10 cellular contexts compared by ENCODE assay signal in genomic region chr1:153626477-153626928, GRCh38. TPM values are rescaled to one million over a fixed set of nuclear protein-coding genes. Genes with fewer than 3 reads are reported as not detected.
DNase-seq lines count a peak whose midpoint lies in the region; ATAC-seq, FAIRE-seq and TF ChIP-seq lines count a peak whose summit lies in the region.
"Had no signal": no experiment of that assay in that cellular context is flagged by ENCODE, and none has a peak within 500 bp of the region (broad histone marks: within the 10 kb centered on the region; RNA-seq: fewer than 3 reads in every experiment).

No MANE protein-coding gene starts in this region.

- no peak overlapping the region for H3K18ac ChIP-seq in H9 (ENCODE audit: insufficient read length, low read depth, low read length)

- H3K9me3 ChIP-seq in H9 (ENCODE audit: control insufficient read depth, low read depth, low read length), result no peaks in the 10 kb centered on the region
- H3K9me3 ChIP-seq in GM12878 (replicated peaks; ENCODE audit: control insufficient read depth, insufficient read depth, low read length), result no peaks in the 10 kb centered on the region
- no peaks in the 10 kb centered on the region for H3K9me3 ChIP-seq in kidney (ENCODE audit: control insufficient read depth in 1 of 2, low read length in 2 of 2)
- no peaks in the 10 kb centered on the region for H3K9me3 ChIP-seq in smooth muscle cell (replicated peaks; ENCODE audit: low read depth)
- no peaks in the 10 kb centered on the region for H3K9me3 ChIP-seq in SK-N-SH

- TF ChIP-seq CTCF in H9 (conservative IDR thresholded peaks at IDR 0.05), result no peak
- TF ChIP-seq CTCF in GM12878 (IDR thresholded peaks at IDR 0.05 in 2 of 3, conservative IDR thresholded peaks at IDR 0.05 in 1 of 3; ENCODE audit: control insufficient read depth in 2 of 3, extremely low read depth in 1 of 3, insufficient read depth in 1 of 3, low read depth in 3 of 3, low read length in 3 of 3), result no peak
- no peak for TF ChIP-seq CTCF in kidney (IDR thresholded peaks at IDR 0.05; ENCODE audit: borderline replicate concordance, extremely low read depth, insufficient read depth)
- no peak for TF ChIP-seq CTCF in smooth muscle cell (IDR thresholded peaks at IDR 0.05; ENCODE audit: borderline replicate concordance, insufficient read depth, poor library complexity, severe bottlenecking)
- TF ChIP-seq CTCF in SK-N-SH (IDR thresholded peaks at IDR 0.05), result no peak

- H3K4ac ChIP-seq in H9 (ENCODE audit: low read depth, low read length), result no peak overlapping the region

- H3K27me3 ChIP-seq in H9 (ENCODE audit: insufficient read depth, low read length) (no peaks in the 10 kb centered on the region), GM12878 (replicated peaks in 1 of 2; ENCODE audit: control insufficient read depth in 2 of 2, insufficient read depth in 2 of 2, low read length in 1 of 2) (no peaks in the 10 kb centered on the region), smooth muscle cell (ENCODE audit: low read depth) (no peaks in the 10 kb centered on the region), SK-N-SH (ENCODE audit: insufficient read depth) (no peaks in the 10 kb centered on the region)

- no peaks in the 10 kb centered on the region for H3K36me3 ChIP-seq in GM12878 (ENCODE audit: control insufficient read depth in 2 of 2, insufficient read depth in 2 of 2, low read length in 1 of 2)
- H3K36me3 ChIP-seq in kidney (ENCODE audit: control insufficient read depth in 1 of 2, insufficient read depth in 2 of 2, low read length in 2 of 2), result peaks cover 0 to 4% of the 10 kb centered on the region in 2 donors
- peaks cover 4% of the 10 kb centered on the region for H3K36me3 ChIP-seq in smooth muscle cell (ENCODE audit: low read depth)
- H3K36me3 ChIP-seq in SK-N-SH (replicated peaks in 1 of 2; ENCODE audit: control insufficient read depth in 1 of 2, insufficient read depth in 2 of 2, low read length in 1 of 2), result no peaks in the 10 kb centered on the region

- CTCF ChIA-PET in GM12878 (lab: Yijun Ruan, JAX), result interaction anchor here (0.8 to 5.2 kb wide), 21 partner anchors 9 to 278 kb away, joined by 3 to 66 read pairs (median 4); partner anchors contain the start of genes PGLYRP4, S100A14, S100A16 and S100A5
- CTCF ChIA-PET in SK-N-SH (lab: Yijun Ruan, JAX), result interaction anchor here (1.2 to 8.3 kb wide), 3 partner anchors 11 to 116 kb away, joined by 6 to 62 read pairs (median 13); partner anchors contain the start of genes S100A14 and S100A16

- TF ChIP-seq RAD21 in GM12878 (IDR thresholded peaks at IDR 0.05; ENCODE audit: insufficient read depth, low read depth, low read length), result no peak
- no peak for TF ChIP-seq RAD21 in SK-N-SH (IDR thresholded peaks at IDR 0.05; ENCODE audit: low read length)

- H3K9ac ChIP-seq in H9 (ENCODE audit: extremely low read depth, insufficient read length, low read length) (no peak overlapping the region), GM12878 (ENCODE audit: control insufficient read depth, insufficient read depth, low read length) (no peak overlapping the region), kidney (ENCODE audit: low read length in 2 of 2) (peak overlapping the region; percentile 71 to 91), smooth muscle cell (ENCODE audit: low read depth) (peak overlapping the region; percentile 85), SK-N-SH (no peak overlapping the region)

- H4K91ac ChIP-seq in H9 (ENCODE audit: insufficient read length, low read depth, low read length), result no peak overlapping the region

- no peak overlapping the region; the same call in 1 of the 2 replicates for H3K14ac ChIP-seq in H9 (ENCODE audit: insufficient read depth, low read length)

- no peak overlapping the region for H4K5ac ChIP-seq in H9 (ENCODE audit: insufficient read length, low read depth, low read length)

- POLR2A ChIA-PET in GM12878 (lab: Charles Lee) (interaction anchor here (0.6 to 1.3 kb wide), 2 partner anchors 28 to 202 kb away, joined by 3 to 4 read pairs; no protein-coding TSS in a partner anchor), SK-N-SH (lab: Yijun Ruan, JAX) (no interaction called here)

- H2BK12ac ChIP-seq in H9 (ENCODE audit: insufficient read length, low read depth, low read length), result no peak overlapping the region

- no peak overlapping the region for H3K23ac ChIP-seq in H9 (ENCODE audit: insufficient read length, low read depth, low read length)

- TF ChIP-seq EP300 in GM12878 (IDR thresholded peaks at IDR 0.05; ENCODE audit: borderline replicate concordance in 1 of 2, control insufficient read depth in 1 of 2, low read depth in 2 of 2, low read length in 2 of 2) (no peak), SK-N-SH (IDR thresholded peaks at IDR 0.05; ENCODE audit: borderline replicate concordance in 1 of 2, low read depth in 1 of 2, low read length in 1 of 2) (no peak)

- H4K20me1 ChIP-seq in H9 (ENCODE audit: control insufficient read depth, insufficient read depth, insufficient read length) (no peaks in the 10 kb centered on the region), GM12878 (ENCODE audit: control insufficient read depth, insufficient read depth) (no peaks in the 10 kb centered on the region), smooth muscle cell (ENCODE audit: low read depth) (no peaks in the 10 kb centered on the region), SK-N-SH (ENCODE audit: insufficient read depth) (no peaks in the 10 kb centered on the region)

- peak overlapping the region; percentile 74 to 87 for H3K4me3 Mint-ChIP-seq in H9

- no peak overlapping the region for H2AK5ac ChIP-seq in H9 (ENCODE audit: insufficient read length, low read length)

- intact Hi-C loops in GM12878 (cut with micrococcal nuclease; ENCODE audit: unreplicated experiment), result no loop called here
- intact Hi-C loops in kidney (cut with DNase I), result no loop called here

- DNase-seq in H9, result no peak
- DNase-seq in GM12878 (ENCODE audit: low read depth, low spot score), result no peak
- DNase-seq in kidney, result peak; percentile 18
- no peak for DNase-seq in smooth muscle cell (lab: John Stamatoyannopoulos, UW; ENCODE audit: unreplicated experiment)
- DNase-seq in 8988T, result no peak
- DNase-seq in SK-N-SH, result no peak
- DNase-seq in hypothalamus (lab: John Stamatoyannopoulos, UW), result no peak
- DNase-seq in NCI-H2107 treated with DMSO at 0.1 percent for 48 hours (lab: John Stamatoyannopoulos, UW; ENCODE audit: unreplicated experiment), result no peak
- DNase-seq: NCI-H1694 treated with DMSO at 0.1 percent for 48 hours had no signal

- peaks cover 7% of the 10 kb centered on the region for H3K23me2 ChIP-seq in H9 (ENCODE audit: insufficient read length, low read depth, low read length, poor library complexity, severe bottlenecking)

- no CpG with 5 or more reads among the region's 4 CpGs for WGBS in H9 (ENCODE audit: extremely low coverage, insufficient read length, low lambda C conversion rate)
- WGBS in GM12878 (ENCODE audit: insufficient coverage, insufficient replicate concordance, low lambda C conversion rate, missing lambda C conversion rate), result 40% methylated on average over 4 of the region's 4 CpGs
- 39% methylated on average over 4 of the region's 4 CpGs for WGBS in smooth muscle cell (ENCODE audit: low lambda C conversion rate)
- 86% methylated on average over 3 of the region's 4 CpGs for WGBS in SK-N-SH (ENCODE audit: low lambda C conversion rate)

- in situ Hi-C loops in GM12878 (cut with MboI), result no loop called here

- no peak overlapping the region for H3T11ph ChIP-seq in H9 (ENCODE audit: low read length)

- H3K9me3 Mint-ChIP-seq in H9, result no peaks in the 10 kb centered on the region; a peak in 1 of 5 replicates

- SMC1A ChIA-PET in GM12878 (lab: Charles Lee; ENCODE audit: uncharacterized antibody, unreplicated experiment), result interaction anchor here (1.0 to 4.9 kb wide), 4 partner anchors 11 to 54 kb away, joined by 3 to 31 read pairs (median 4); partner anchors contain the start of gene S100A14

- no peak overlapping the region for H4K8ac ChIP-seq in H9 (replicated peaks; ENCODE audit: insufficient read length, low read depth, low read length)

- peaks cover 11 to 21% (median 20%) of the 10 kb centered on the region in 3 experiments for H3K36me3 Mint-ChIP-seq in H9 (ENCODE audit: insufficient read depth in 1 of 3, low read depth in 3 of 3)

- H2BK5ac ChIP-seq in H9 (ENCODE audit: insufficient read length, low read length), result no peak overlapping the region

- no peak overlapping the region for H2BK120ac ChIP-seq in H9 (ENCODE audit: low read depth, low read length, poor library complexity, severe bottlenecking)

- H3K4me1 ChIP-seq in H9 (ENCODE audit: insufficient read depth, low read length) (0 out of 2 replicates have a peak, but pooled peaks cover 4% of the 10 kb centered on the region), GM12878 (ENCODE audit: control insufficient read depth, insufficient read depth, low read length) (peaks cover 14% of the 10 kb centered on the region), kidney (ENCODE audit: control insufficient read depth in 1 of 2, insufficient read depth in 1 of 2, low read depth in 1 of 2, low read length in 2 of 2) (peaks cover 21 to 37% of the 10 kb centered on the region in 2 donors), smooth muscle cell (ENCODE audit: low read depth) (peaks cover 17% of the 10 kb centered on the region), SK-N-SH (ENCODE audit: control insufficient read depth in 1 of 2, insufficient read depth in 2 of 2, low read depth in 1 of 2, low read length in 1 of 2) (peaks cover 10 to 11% of the 10 kb centered on the region in 2 experiments; a peak in 2 of 4 replicates)

- H3K4me2 ChIP-seq in H9 (ENCODE audit: insufficient read depth, insufficient read length, low read length) (peak overlapping the region; percentile 87), GM12878 (ENCODE audit: control insufficient read depth, insufficient read depth) (peak overlapping the region; percentile 67), smooth muscle cell (peak overlapping the region; percentile 91), SK-N-SH (no peak overlapping the region)

- H3K4me3 ChIP-seq in GM12878 (no peak overlapping the region), kidney (ENCODE audit: low read length in 2 of 2) (peak overlapping the region; percentile 68 to 84), smooth muscle cell (peak overlapping the region; percentile 65), SK-N-SH (ENCODE audit: low read depth in 2 of 2, low read length in 1 of 2) (no peak overlapping the region)

- RAD21 ChIA-PET in GM12878 (lab: Charles Lee; ENCODE audit: unreplicated experiment), result interaction anchor here (1.2 to 3.7 kb wide), 4 partner anchors 9 to 94 kb away, joined by 4 to 25 read pairs (median 10); no protein-coding TSS in a partner anchor

- H3F3A ChIP-seq in smooth muscle cell (ENCODE audit: low read depth) (no peaks in the 10 kb centered on the region), SK-N-SH (replicated peaks; ENCODE audit: insufficient read depth) (peaks cover 8% of the 10 kb centered on the region)

- H3K79me2 ChIP-seq in H9 (ENCODE audit: insufficient read depth, low read length) (no peaks in the 10 kb centered on the region), GM12878 (ENCODE audit: control insufficient read depth, insufficient read depth, low read length) (no peaks in the 10 kb centered on the region), smooth muscle cell (ENCODE audit: low read depth) (peaks cover 6% of the 10 kb centered on the region), SK-N-SH (ENCODE audit: insufficient read depth) (no peaks in the 10 kb centered on the region)

- H2BK20ac ChIP-seq in H9 (ENCODE audit: low read depth, low read length, poor library complexity, severe bottlenecking), result no peak overlapping the region

- no peak overlapping the region for H2BK15ac ChIP-seq in H9 (ENCODE audit: low read depth, low read length)

- peaks cover 49 to 50% of the 10 kb centered on the region in 2 experiments for H3K4me1 Mint-ChIP-seq in H9

- H3K27ac Mint-ChIP-seq in H9, result peak overlapping the region in 1 of 3 experiments; percentile 93; a peak in 2 of 7 replicates

- no peaks in the 10 kb centered on the region for H3K9me2 ChIP-seq in SK-N-SH

- no peak for TF ChIP-seq POLR2A in GM12878 (IDR thresholded peaks at IDR 0.05; ENCODE audit: low read depth, low read length)

- H3K27ac ChIP-seq in H9 (ENCODE audit: insufficient read length, low read depth, low read length) (no peak overlapping the region), GM12878 (ENCODE audit: control insufficient read depth, insufficient read depth) (no peak overlapping the region), kidney (ENCODE audit: low read depth in 2 of 2, low read length in 2 of 2) (peak overlapping the region; percentile 89), smooth muscle cell (ENCODE audit: low read depth) (peak overlapping the region; percentile 93), SK-N-SH (ENCODE audit: low read depth in 2 of 2, low read length in 1 of 2) (no peak overlapping the region)

- no peak for ATAC-seq in GM12878

- H3K79me1 ChIP-seq in H9 (ENCODE audit: insufficient read depth, low read depth, low read length, poor library complexity, severe bottlenecking), result no peaks in the 10 kb centered on the region

- no TSS peak for BruUV-seq in GM12878 (replicated peaks; lab: Mats Ljungman, UMichigan)

- 0 out of 2 replicates have a peak, but pooled peaks cover 2% of the 10 kb centered on the region for H3K27me3 Mint-ChIP-seq in H9 (ENCODE audit: low read depth)

- H2AFZ ChIP-seq in H9 (ENCODE audit: low read length) (no peak overlapping the region), GM12878 (ENCODE audit: control insufficient read depth, low read depth, low read length) (no peak overlapping the region), smooth muscle cell (ENCODE audit: low read depth) (no peak overlapping the region), SK-N-SH (ENCODE audit: low read depth) (no peak overlapping the region)

- FAIRE-seq in GM12878 (lab: Jason Lieb, UNC) (no peak), kidney (lab: Jason Lieb, UNC) (no peak)

- no peak overlapping the region for H3K56ac ChIP-seq in H9 (ENCODE audit: insufficient read length, low read depth, low read length)

RNA-seq across cellular contexts. Expression of gene S100A13, which starts 0.8 kb away (rescaled TPM):
- total RNA-seq in H9 (2021) (55.0 and 64.5 TPM in 2 replicates), GM12878 (2014; rRNA removed) (6.2 and 8.1 TPM in 2 replicates), GM12878 (2014; rRNA removed; fragmentation: Illumina TruSeq; extraction: Trizol) (7.9 and 9.1 TPM in 2 replicates), GM12878 (2021) (10.3 and 12.8 TPM in 2 replicates), kidney (225 TPM), smooth muscle cell (150 and 158 TPM in 2 replicates)
- total RNA-seq in GM12878 (2013; cell fraction: nucleolus; rRNA removed), result 3.0 and 3.1 TPM in 2 replicates
- 12.9 TPM for polyA plus RNA-seq in GM12878 (2011; ENCODE audit: low read depth)
- polyA plus RNA-seq in GM12878 (2011; rRNA removed) (5.6 and 6.6 TPM in 2 replicates), GM12878 (2014; fragmentation: Illumina TruSeq; extraction: Trizol) (10.1 and 10.3 TPM in 2 replicates), GM12878 (2014; fragmentation: Nextera tagmentation; extraction: Ambion mirVana) (10 to 100 TPM; 29.7 to 30.9 TPM), GM12878 (2014; rRNA removed) (13.0 and 17.1 TPM in 2 replicates), GM12878 (2016; fragmentation: Nextera tagmentation; extraction: Ambion mirVana) (1 to 10 TPM; 5.7 to 7.3 TPM), kidney (ENCODE audit: insufficient read depth, low read depth, low replicate concordance) (299 TPM), smooth muscle cell (474 and 498 TPM in 2 replicates), SK-N-SH (2012; rRNA removed) (12.3 and 17.1 TPM in 2 replicates)
- 4.7 and 5.4 TPM in 2 replicates for polyA plus RNA-seq in GM12878 (2011; cell fraction: cytosol; rRNA removed)
- polyA plus RNA-seq in GM12878 (2011; cell fraction: nucleus; rRNA removed), result 43.4 and 53.0 TPM in 2 replicates
- 10.9 and 13.5 TPM in 2 replicates for polyA plus RNA-seq in GM12878 (2012)
- 1.8 and 3.1 TPM in 2 replicates for polyA minus RNA-seq in GM12878 (2011; rRNA and poly(A)+ RNA removed)
- polyA minus RNA-seq in GM12878 (2011; cell fraction: cytosol; rRNA and poly(A)+ RNA removed), result 5.1 and 8.9 TPM in 2 replicates
- polyA minus RNA-seq in GM12878 (2011; cell fraction: nucleus; rRNA and poly(A)+ RNA removed), result 1.8 and 4.0 TPM in 2 replicates
- polyA plus RNA-seq in SK-N-SH (2012; cell fraction: cytosol; rRNA removed), result 11.4 and 14.2 TPM in 2 replicates
- 41.5 and 44.3 TPM in 2 replicates for polyA plus RNA-seq in SK-N-SH (2012; cell fraction: nucleus; rRNA removed)

RNA-seq across cellular contexts. Expression of gene S100A1, which starts 1.7 kb away (rescaled TPM):
- total RNA-seq in H9 (2021), result 1.1 TPM in 1 of 2 replicates, not detected in the other
- total RNA-seq in GM12878 (2013; cell fraction: nucleolus; rRNA removed), result not detected in 2 replicates
- not detected in 2 replicates for total RNA-seq in GM12878 (2014; rRNA removed)
- not detected in 2 replicates for total RNA-seq in GM12878 (2014; rRNA removed; fragmentation: Illumina TruSeq; extraction: Trizol)
- total RNA-seq in GM12878 (2021), result not detected in 2 replicates
- polyA plus RNA-seq in GM12878 (2011; ENCODE audit: low read depth), result 0.24 TPM
- polyA plus RNA-seq in GM12878 (2011; rRNA removed), result not detected in 2 replicates
- polyA plus RNA-seq in GM12878 (2011; cell fraction: cytosol; rRNA removed), result 0.27 TPM in 1 of 2 replicates, not detected in the other
- not detected in 2 replicates for polyA plus RNA-seq in GM12878 (2011; cell fraction: nucleus; rRNA removed)
- polyA plus RNA-seq in GM12878 (2012), result 0.49 and 0.60 TPM in 2 replicates
- not detected in 2 replicates for polyA plus RNA-seq in GM12878 (2014; fragmentation: Illumina TruSeq; extraction: Trizol)
- polyA plus RNA-seq in GM12878 (2014; fragmentation: Nextera tagmentation; extraction: Ambion mirVana), result under 1 TPM in 1 of 2 experiments, not detected in 1; 0.13 TPM
- 0.03 TPM in 1 of 2 replicates, not detected in the other for polyA plus RNA-seq in GM12878 (2014; rRNA removed)
- polyA plus RNA-seq in GM12878 (2016; fragmentation: Nextera tagmentation; extraction: Ambion mirVana), result under 1 TPM in 1 of 2 experiments, not detected in 1; 0.29 TPM
- polyA minus RNA-seq in GM12878 (2011; rRNA and poly(A)+ RNA removed), result not detected in 2 replicates
- polyA minus RNA-seq in GM12878 (2011; cell fraction: cytosol; rRNA and poly(A)+ RNA removed), result not detected in 2 replicates
- polyA minus RNA-seq in GM12878 (2011; cell fraction: nucleus; rRNA and poly(A)+ RNA removed), result not detected in 2 replicates
- total RNA-seq in kidney, result 83.1 TPM
- polyA plus RNA-seq in kidney (ENCODE audit: insufficient read depth, low read depth, low replicate concordance), result 332 TPM
- total RNA-seq in smooth muscle cell, result 8.3 TPM in 1 of 2 replicates, not detected in the other
- 0.46 and 1.0 TPM in 2 replicates for polyA plus RNA-seq in smooth muscle cell
- 0.18 TPM in 1 of 2 replicates, not detected in the other for polyA plus RNA-seq in SK-N-SH (2012; rRNA removed)
- polyA plus RNA-seq in SK-N-SH (2012; cell fraction: cytosol; rRNA removed), result 0.10 and 0.14 TPM in 2 replicates
- 0.11 and 0.21 TPM in 2 replicates for polyA plus RNA-seq in SK-N-SH (2012; cell fraction: nucleus; rRNA removed)

RNA-seq across cellular contexts. Expression of gene CHTOP, which starts 7.4 kb away (rescaled TPM):
- total RNA-seq in H9 (2021), result 126 and 129 TPM in 2 replicates
- total RNA-seq in GM12878 (2013; cell fraction: nucleolus; rRNA removed), result 176 and 179 TPM in 2 replicates
- total RNA-seq in GM12878 (2014; rRNA removed), result 48.0 and 48.5 TPM in 2 replicates
- 46.5 and 48.7 TPM in 2 replicates for total RNA-seq in GM12878 (2014; rRNA removed; fragmentation: Illumina TruSeq; extraction: Trizol)
- 60.1 and 61.5 TPM in 2 replicates for total RNA-seq in GM12878 (2021)
- 31.8 TPM for polyA plus RNA-seq in GM12878 (2011; ENCODE audit: low read depth)
- 93.8 and 98.9 TPM in 2 replicates for polyA plus RNA-seq in GM12878 (2011; rRNA removed)
- polyA plus RNA-seq in GM12878 (2011; cell fraction: cytosol; rRNA removed), result 60.6 and 64.7 TPM in 2 replicates
- 80.2 and 113 TPM in 2 replicates for polyA plus RNA-seq in GM12878 (2011; cell fraction: nucleus; rRNA removed)
- 42.4 and 48.9 TPM in 2 replicates for polyA plus RNA-seq in GM12878 (2012)
- polyA plus RNA-seq in GM12878 (2014; fragmentation: Illumina TruSeq; extraction: Trizol), result 47.4 and 51.5 TPM in 2 replicates
- 10 to 100 TPM in 1 of 2 experiments, 1 to 10 TPM in 1; 8.4 to 15.9 TPM for polyA plus RNA-seq in GM12878 (2014; fragmentation: Nextera tagmentation; extraction: Ambion mirVana)
- 64.5 and 65.4 TPM in 2 replicates for polyA plus RNA-seq in GM12878 (2014; rRNA removed)
- polyA plus RNA-seq in GM12878 (2016; fragmentation: Nextera tagmentation; extraction: Ambion mirVana), result 10 to 100 TPM; 53.1 to 56.2 TPM
- polyA minus RNA-seq in GM12878 (2011; rRNA and poly(A)+ RNA removed), result 58.2 and 59.6 TPM in 2 replicates
- 22.5 and 25.8 TPM in 2 replicates for polyA minus RNA-seq in GM12878 (2011; cell fraction: cytosol; rRNA and poly(A)+ RNA removed)
- polyA minus RNA-seq in GM12878 (2011; cell fraction: nucleus; rRNA and poly(A)+ RNA removed), result 50.2 and 93.3 TPM in 2 replicates
- total RNA-seq in kidney, result 83.6 TPM
- polyA plus RNA-seq in kidney (ENCODE audit: insufficient read depth, low read depth, low replicate concordance), result 71.1 TPM
- 47.8 and 48.1 TPM in 2 replicates for total RNA-seq in smooth muscle cell
- 49.7 and 50.2 TPM in 2 replicates for polyA plus RNA-seq in smooth muscle cell
- polyA plus RNA-seq in SK-N-SH (2012; rRNA removed), result 76.7 and 84.9 TPM in 2 replicates
- 63.8 and 71.2 TPM in 2 replicates for polyA plus RNA-seq in SK-N-SH (2012; cell fraction: cytosol; rRNA removed)
- polyA plus RNA-seq in SK-N-SH (2012; cell fraction: nucleus; rRNA removed), result 96.8 and 111 TPM in 2 replicates

RNA-seq across cellular contexts. Expression of gene S100A14, which starts 10.4 kb away (rescaled TPM):
- total RNA-seq in H9 (2021) (0.63 and 0.66 TPM in 2 replicates), GM12878 (2014; rRNA removed) (0.28 and 0.33 TPM in 2 replicates), GM12878 (2014; rRNA removed; fragmentation: Illumina TruSeq; extraction: Trizol) (0.28 TPM in 1 of 2 replicates, not detected in the other), GM12878 (2021) (0.53 and 0.54 TPM in 2 replicates), kidney (75.9 TPM), smooth muscle cell (20.1 and 25.1 TPM in 2 replicates)
- total RNA-seq in GM12878 (2013; cell fraction: nucleolus; rRNA removed), result not detected in 2 replicates
- not detected for polyA plus RNA-seq in GM12878 (2011; ENCODE audit: low read depth)
- polyA plus RNA-seq in GM12878 (2011; rRNA removed) (0.58 and 0.89 TPM in 2 replicates), GM12878 (2014; fragmentation: Illumina TruSeq; extraction: Trizol) (0.35 and 0.46 TPM in 2 replicates), GM12878 (2014; fragmentation: Nextera tagmentation; extraction: Ambion mirVana) (under 1 TPM in 1 of 2 experiments, not detected in 1; 0.20 TPM), GM12878 (2014; rRNA removed) (0.28 and 0.77 TPM in 2 replicates), GM12878 (2016; fragmentation: Nextera tagmentation; extraction: Ambion mirVana) (not detected), kidney (ENCODE audit: insufficient read depth, low read depth, low replicate concordance) (35.6 TPM), smooth muscle cell (11.0 and 32.7 TPM in 2 replicates), SK-N-SH (2012; rRNA removed) (0.15 TPM in 1 of 2 replicates, not detected in the other)
- 0.48 and 0.69 TPM in 2 replicates for polyA plus RNA-seq in GM12878 (2011; cell fraction: cytosol; rRNA removed)
- polyA plus RNA-seq in GM12878 (2011; cell fraction: nucleus; rRNA removed), result 0.15 and 0.29 TPM in 2 replicates
- polyA plus RNA-seq in GM12878 (2012), result 0.20 and 0.46 TPM in 2 replicates
- polyA minus RNA-seq in GM12878 (2011; rRNA and poly(A)+ RNA removed), result 0.52 TPM in 1 of 2 replicates, not detected in the other
- polyA minus RNA-seq in GM12878 (2011; cell fraction: cytosol; rRNA and poly(A)+ RNA removed), result not detected in 2 replicates
- polyA minus RNA-seq in GM12878 (2011; cell fraction: nucleus; rRNA and poly(A)+ RNA removed), result not detected in 2 replicates
- polyA plus RNA-seq in SK-N-SH (2012; cell fraction: cytosol; rRNA removed), result 0.07 TPM in 1 of 2 replicates, not detected in the other
- 0.39 TPM in 1 of 2 replicates, not detected in the other for polyA plus RNA-seq in SK-N-SH (2012; cell fraction: nucleus; rRNA removed)
- total RNA-seq: posterior vena cava had no signal

RNA-seq across cellular contexts. Expression of gene S100A16, which starts 13.6 kb away (rescaled TPM):
- total RNA-seq in H9 (2021), result 8.0 and 8.2 TPM in 2 replicates
- 0.56 TPM in 1 of 2 replicates, not detected in the other for total RNA-seq in GM12878 (2013; cell fraction: nucleolus; rRNA removed)
- total RNA-seq in GM12878 (2014; rRNA removed), result not detected in 2 replicates
- total RNA-seq in GM12878 (2014; rRNA removed; fragmentation: Illumina TruSeq; extraction: Trizol), result not detected in 2 replicates
- total RNA-seq in GM12878 (2021), result 0.51 TPM in 1 of 2 replicates, not detected in the other
- polyA plus RNA-seq in GM12878 (2011; ENCODE audit: low read depth), result not detected
- 0.12 and 0.15 TPM in 2 replicates for polyA plus RNA-seq in GM12878 (2011; rRNA removed)
- polyA plus RNA-seq in GM12878 (2011; cell fraction: cytosol; rRNA removed), result 0.10 TPM in 2 replicates
- not detected in 2 replicates for polyA plus RNA-seq in GM12878 (2011; cell fraction: nucleus; rRNA removed)
- not detected in 2 replicates for polyA plus RNA-seq in GM12878 (2012)
- polyA plus RNA-seq in GM12878 (2014; fragmentation: Illumina TruSeq; extraction: Trizol), result not detected in 2 replicates
- polyA plus RNA-seq in GM12878 (2014; fragmentation: Nextera tagmentation; extraction: Ambion mirVana), result not detected
- not detected in 2 replicates for polyA plus RNA-seq in GM12878 (2014; rRNA removed)
- under 1 TPM; 0.14 to 0.35 TPM for polyA plus RNA-seq in GM12878 (2016; fragmentation: Nextera tagmentation; extraction: Ambion mirVana)
- not detected in 2 replicates for polyA minus RNA-seq in GM12878 (2011; rRNA and poly(A)+ RNA removed)
- 6.9 and 7.0 TPM in 2 replicates for polyA minus RNA-seq in GM12878 (2011; cell fraction: cytosol; rRNA and poly(A)+ RNA removed)
- 0.36 and 0.38 TPM in 2 replicates for polyA minus RNA-seq in GM12878 (2011; cell fraction: nucleus; rRNA and poly(A)+ RNA removed)
- total RNA-seq in kidney, result 119 TPM
- 174 TPM for polyA plus RNA-seq in kidney (ENCODE audit: insufficient read depth, low read depth, low replicate concordance)
- total RNA-seq in smooth muscle cell, result 198 and 238 TPM in 2 replicates
- 302 and 358 TPM in 2 replicates for polyA plus RNA-seq in smooth muscle cell
- polyA plus RNA-seq in SK-N-SH (2012; rRNA removed), result 512 and 521 TPM in 2 replicates
- polyA plus RNA-seq in SK-N-SH (2012; cell fraction: cytosol; rRNA removed), result 347 and 466 TPM in 2 replicates
- polyA plus RNA-seq in SK-N-SH (2012; cell fraction: nucleus; rRNA removed), result 144 and 169 TPM in 2 replicates

Comparison
In these comparisons a context has a peak if more than half of its experiments do, and no peak if none do; other contexts are left out.
1. H3K27ac ChIP-seq: peak in kidney (2 of 2) and smooth muscle cell (single experiment); none in H9 (single experiment), GM12878 (single experiment) and SK-N-SH (0 of 2).
2. H3K9ac ChIP-seq: peak in kidney (2 of 2) and smooth muscle cell (single experiment); none in H9 (single experiment), GM12878 (single experiment) and SK-N-SH (single experiment).
3. H3K4me3 ChIP-seq: peak in kidney (2 of 2) and smooth muscle cell (single experiment); none in GM12878 (single experiment) and SK-N-SH (0 of 2).